ENCODE assay signal across 1 cellular context in the genomic region with DNA sequence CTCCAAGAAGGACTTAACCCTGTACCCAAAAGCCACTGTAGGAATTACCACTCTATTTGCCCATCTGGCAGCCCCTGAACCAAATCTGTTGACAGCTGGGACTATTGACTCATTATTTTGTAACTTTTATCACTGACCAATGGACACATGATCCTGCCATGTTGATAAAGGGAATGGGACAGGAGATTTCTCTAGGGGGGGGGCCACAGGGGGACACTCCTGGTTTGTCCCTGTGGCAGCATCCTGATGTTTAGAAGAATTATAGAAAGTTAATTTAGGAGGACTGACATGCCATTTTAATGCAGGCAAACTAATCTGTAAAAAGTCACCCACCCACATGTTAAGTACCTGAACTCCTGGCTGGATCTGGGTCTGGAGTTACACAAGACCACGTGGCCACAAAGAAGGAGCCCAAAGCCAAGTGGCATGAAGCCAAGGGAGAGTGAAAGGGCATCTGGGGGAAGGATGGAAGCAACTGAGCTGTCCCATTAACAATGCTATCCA.
A peak's percentile ranks its signal among the peaks of the same experiment; 100 is the strongest.
TF ChIP-seq lines count a peak whose summit lies in the region.

No MANE protein-coding gene starts in this region.

TF ChIP-seq in SK-N-SH, 30 proteins besides CTCF, POLR2A, EP300 and RAD21 (continued from another document):
- TF ChIP-seq, protein P1, sequence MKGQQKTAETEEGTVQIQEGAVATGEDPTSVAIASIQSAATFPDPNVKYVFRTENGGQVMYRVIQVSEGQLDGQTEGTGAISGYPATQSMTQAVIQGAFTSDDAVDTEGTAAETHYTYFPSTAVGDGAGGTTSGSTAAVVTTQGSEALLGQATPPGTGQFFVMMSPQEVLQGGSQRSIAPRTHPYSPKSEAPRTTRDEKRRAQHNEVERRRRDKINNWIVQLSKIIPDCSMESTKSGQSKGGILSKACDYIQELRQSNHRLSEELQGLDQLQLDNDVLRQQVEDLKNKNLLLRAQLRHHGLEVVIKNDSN (IDR thresholded peaks at IDR 0.05; ENCODE audit: borderline replicate concordance, low read depth) = peak; percentile 48; the same call in 1 of the 2 replicates
